ENCODE assay signal across 8 cellular contexts in genomic region chr5:139711852-139712171, GRCh38.
A peak's percentile ranks its signal among the peaks of the same experiment; 100 is the strongest.
DNase-seq lines count a peak whose midpoint lies in the region; ATAC-seq and TF ChIP-seq lines count a peak whose summit lies in the region.

No MANE protein-coding gene starts in this region.

- H3K27ac Mint-ChIP-seq in T-helper 2 cell treated with Interferon-gamma antibody and Interleukin-4, amounts not matched to agents 5 μg/mL and 100 μg/mL, for 36 hours: no peak overlapping the region
- H3K27ac Mint-ChIP-seq in activated CD4-positive, alpha-beta memory T cell treated with anti-CD3 and anti-CD28 coated beads, Interleukin-2, amount 10 ng/mL, durations not matched to agents 7 days and 5 days: no peak overlapping the region

- no peak overlapping the region for H3K9ac ChIP-seq in subcutaneous abdominal adipose tissue (ENCODE audit: low read length in 5 of 5)

- H3K4me1 ChIP-seq in subcutaneous abdominal adipose tissue (ENCODE audit: control insufficient read depth in 5 of 5, insufficient read depth in 5 of 5, low read length in 5 of 5) (peaks cover 7 to 36% (median 32%) of the 10 kb centered on the region in 5 donors), foreskin keratinocyte (no peaks in the 10 kb centered on the region)

- CTCF ChIA-PET in activated CD4-positive, alpha-beta memory T cell treated with anti-CD3 and anti-CD28 coated beads, Interleukin-2, amount 10 ng/mL, durations not matched to agents 7 days and 5 days (lab: Charles Lee): interaction anchor here (0.9 to 2.3 kb wide), 3 partner anchors 54 to 79 kb away, joined by 3 to 11 read pairs (median 3); no protein-coding TSS in a partner anchor

- no peaks in the 10 kb centered on the region for H3K9me3 Mint-ChIP-seq in T-helper 2 cell treated with Interferon-gamma antibody and Interleukin-4, amounts not matched to agents 5 μg/mL and 100 μg/mL, for 36 hours
- no peaks in the 10 kb centered on the region for H3K9me3 Mint-ChIP-seq in activated CD4-positive, alpha-beta memory T cell treated with anti-CD3 and anti-CD28 coated beads, Interleukin-2, amount 10 ng/mL, durations not matched to agents 7 days and 5 days

- peaks cover 45% of the 10 kb centered on the region for H3K27me3 Mint-ChIP-seq in T-helper 2 cell treated with Interferon-gamma antibody and Interleukin-4, amounts not matched to agents 5 μg/mL and 100 μg/mL, for 36 hours (ENCODE audit: low read depth)
- peaks cover 45% of the 10 kb centered on the region for H3K27me3 Mint-ChIP-seq in activated CD4-positive, alpha-beta memory T cell treated with anti-CD3 and anti-CD28 coated beads, Interleukin-2, amount 10 ng/mL, durations not matched to agents 7 days and 5 days

- DNase-seq in T-helper 2 cell treated with Interferon-gamma antibody and Interleukin-4, amounts not matched to agents 5 μg/mL and 100 μg/mL, for 36 hours (ENCODE audit: low spot score): no peak
- DNase-seq in T-helper 2 cell (no peak), NCI-H2171 treated with DMSO at 0.1 percent for 48 hours (lab: John Stamatoyannopoulos, UW) (no peak), dermis blood vessel endothelial cell (no peak), foreskin keratinocyte (no peak)
- no peak for DNase-seq in activated CD4-positive, alpha-beta memory T cell treated with anti-CD3 and anti-CD28 coated beads, Interleukin-2, amount 10 ng/mL, durations not matched to agents 7 days and 5 days

- no peaks in the 10 kb centered on the region for H3K36me3 ChIP-seq in subcutaneous abdominal adipose tissue (ENCODE audit: control insufficient read depth in 5 of 5, insufficient read depth in 5 of 5, low read length in 5 of 5)

- H3K9me3 ChIP-seq in subcutaneous abdominal adipose tissue (ENCODE audit: control insufficient read depth in 5 of 5, low read length in 5 of 5): no peaks in the 10 kb centered on the region

- H3K36me3 Mint-ChIP-seq in T-helper 2 cell treated with Interferon-gamma antibody and Interleukin-4, amounts not matched to agents 5 μg/mL and 100 μg/mL, for 36 hours (ENCODE audit: low read depth): no peaks in the 10 kb centered on the region
- H3K36me3 Mint-ChIP-seq in activated CD4-positive, alpha-beta memory T cell treated with anti-CD3 and anti-CD28 coated beads, Interleukin-2, amount 10 ng/mL, durations not matched to agents 7 days and 5 days (ENCODE audit: low read depth): no peaks in the 10 kb centered on the region

- POLR2A ChIA-PET in activated CD4-positive, alpha-beta memory T cell treated with anti-CD3 and anti-CD28 coated beads, Interleukin-2, amount 10 ng/mL, durations not matched to agents 7 days and 5 days (lab: Charles Lee): interaction anchor here (1.1 kb wide), 1 partner anchor 12 kb away, joined by 3 read pairs; no protein-coding TSS in a partner anchor

- TF ChIP-seq CTCF in foreskin keratinocyte (conservative IDR thresholded peaks at IDR 0.05): no peak

- H3K27me3 ChIP-seq in subcutaneous abdominal adipose tissue (ENCODE audit: control insufficient read depth in 5 of 5, insufficient read depth in 4 of 5, low read length in 5 of 5) (peaks cover 0 to 4% (median 0%) of the 10 kb centered on the region in 5 donors), foreskin keratinocyte (peaks cover 57% of the 10 kb centered on the region)

- no peaks in the 10 kb centered on the region for H3K4me1 Mint-ChIP-seq in T-helper 2 cell treated with Interferon-gamma antibody and Interleukin-4, amounts not matched to agents 5 μg/mL and 100 μg/mL, for 36 hours (ENCODE audit: low read depth)
- H3K4me1 Mint-ChIP-seq in activated CD4-positive, alpha-beta memory T cell treated with anti-CD3 and anti-CD28 coated beads, Interleukin-2, amount 10 ng/mL, durations not matched to agents 7 days and 5 days: peaks cover 10% of the 10 kb centered on the region

- peak overlapping the region; percentile 18 for H3K4me3 ChIP-seq in iPS-11a (ENCODE audit: low read depth, low read length)
- peak overlapping the region in 4 of 5 donors; percentile 43 to 65 (median 52) for H3K4me3 ChIP-seq in subcutaneous abdominal adipose tissue (ENCODE audit: low read depth in 1 of 5, low read length in 5 of 5)

- H3K27ac ChIP-seq in subcutaneous abdominal adipose tissue (ENCODE audit: low read depth, low read length) (no peak overlapping the region), foreskin keratinocyte (no peak overlapping the region)

- peak overlapping the region; percentile 58 for H3K4me3 Mint-ChIP-seq in T-helper 2 cell treated with Interferon-gamma antibody and Interleukin-4, amounts not matched to agents 5 μg/mL and 100 μg/mL, for 36 hours
- H3K4me3 Mint-ChIP-seq in activated CD4-positive, alpha-beta memory T cell treated with anti-CD3 and anti-CD28 coated beads, Interleukin-2, amount 10 ng/mL, durations not matched to agents 7 days and 5 days: peak overlapping the region; percentile 53

- ATAC-seq in foreskin keratinocyte: no peak
